8 cellular contexts compared by ENCODE assay signal in the genomic region with DNA sequence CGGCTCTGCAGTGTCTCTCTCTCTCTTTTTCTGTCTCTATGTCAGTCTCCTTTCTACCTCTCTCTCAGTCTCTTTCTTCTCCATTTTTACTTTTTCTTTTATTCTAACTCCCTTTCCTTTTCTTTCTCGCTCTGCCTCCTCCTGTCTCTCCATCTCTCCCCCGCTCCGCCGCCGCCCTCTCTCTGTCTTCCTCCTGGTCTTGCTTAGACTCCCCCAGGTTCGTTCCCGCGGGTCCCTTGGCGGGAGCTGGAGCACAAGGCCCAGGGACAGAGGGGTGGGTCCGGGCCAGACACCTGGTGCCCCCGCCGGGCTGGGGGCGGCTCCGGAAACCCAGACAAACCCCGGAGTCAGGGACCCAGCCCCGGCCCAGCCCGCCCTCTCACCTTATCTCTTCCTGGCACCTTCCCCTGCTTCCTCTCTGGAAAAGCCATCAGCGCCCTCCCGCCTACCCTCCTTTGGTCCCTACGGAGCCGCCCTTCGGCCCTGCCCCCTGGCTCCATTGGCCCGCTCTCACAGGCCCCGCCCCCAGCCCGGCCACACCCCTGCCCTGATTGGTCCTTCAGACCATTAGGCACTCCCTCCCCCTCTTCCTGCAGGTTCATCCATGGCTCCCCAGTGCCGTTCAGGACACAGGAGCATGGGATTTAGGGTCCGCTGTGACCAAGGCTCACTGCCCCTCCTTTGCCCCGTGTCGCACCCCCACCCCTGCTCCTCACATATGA. TPM values are rescaled to one million over a fixed set of nuclear protein-coding genes. Genes with fewer than 3 reads are reported as not detected.
A peak's percentile ranks its signal among the peaks of the same experiment; 100 is the strongest.
DNase-seq lines count a peak whose midpoint lies in the region; ATAC-seq and TF ChIP-seq lines count a peak whose summit lies in the region.

No MANE protein-coding gene starts in this region.

- peak overlapping the region in 1 of 2 donors; percentile 55 for H3K27ac Mint-ChIP-seq in T-cell

- H3K27ac ChIP-seq in HUES6 (ENCODE audit: low read depth, low read length) (no peak overlapping the region), liver (ENCODE audit: low read depth in 1 of 2, low read length in 2 of 2) (peak overlapping the region in 1 of 2 donors; percentile 7)

- no peaks in the 10 kb centered on the region for H3K9me3 ChIP-seq in HUES6 (ENCODE audit: control insufficient read depth, insufficient read depth, low read depth, low read length)
- no peaks in the 10 kb centered on the region for H3K9me3 ChIP-seq in liver (ENCODE audit: control insufficient read depth in 4 of 4, low read length in 3 of 4)

- H3K9me3 Mint-ChIP-seq in T-cell = no peaks in the 10 kb centered on the region

- H3K36me3 ChIP-seq in HUES6 (ENCODE audit: control insufficient read depth, insufficient read depth, low read length) (peaks cover 21% of the 10 kb centered on the region; the same call in 1 of the 2 replicates), liver (ENCODE audit: control insufficient read depth in 4 of 4, insufficient read depth in 3 of 4, low read depth in 1 of 4, low read length in 3 of 4) (no peaks in the 10 kb centered on the region)

- peak overlapping the region; percentile 48 to 63 (median 56) for H3K4me3 Mint-ChIP-seq in T-cell

- ATAC-seq in T-cell (replicated peaks in 1 of 4) (peak in 3 of 4 experiments; percentile 37 to 81 (median 51)), GM18858 (IDR thresholded peaks at IDR 0.05; ENCODE audit: unreplicated experiment) (no peak), GM19324 (IDR thresholded peaks at IDR 0.05; ENCODE audit: low FRiP score, unreplicated experiment) (no peak)

- H3K4me1 ChIP-seq in HUES6 (ENCODE audit: control insufficient read depth, insufficient read depth, low read length) = peaks cover 9% of the 10 kb centered on the region
- peaks cover 0 to 9% (median 5%) of the 10 kb centered on the region in 4 donors for H3K4me1 ChIP-seq in liver (ENCODE audit: control insufficient read depth in 4 of 4, insufficient read depth in 4 of 4, low read length in 3 of 4)

- H3K9ac ChIP-seq in HUES6 (ENCODE audit: low read length) = peak overlapping the region; percentile 77
- H3K9ac ChIP-seq in liver (ENCODE audit: low read depth in 1 of 2, low read length in 2 of 2) = no peak overlapping the region

- 20% methylated on average over 30 of the region's 30 CpGs for WGBS in liver

- H3K36me3 Mint-ChIP-seq in T-cell = no peaks in the 10 kb centered on the region

- TF ChIP-seq RAD21 in liver (IDR thresholded peaks at IDR 0.05) = no peak

- H3K4me3 ChIP-seq in HUES6 (ENCODE audit: low read depth, low read length) (peak overlapping the region; percentile 62), liver (ENCODE audit: low read depth in 1 of 3, low read length in 3 of 3) (peak overlapping the region in 1 of 3 donors; percentile 4)

- H3K27me3 Mint-ChIP-seq in T-cell = peaks cover 29 to 42% of the 10 kb centered on the region in 2 donors

- TF ChIP-seq CTCF in liver (IDR thresholded peaks at IDR 0.05; ENCODE audit: low read depth, low read length, missing input control) = no peak

- DNase-seq in T-cell (peak in 6 of 34 experiments; percentile 18 to 33 (median 22)), cerebellar cortex (ENCODE audit: low spot score) (peak; percentile 56), GOT3 (lab: John Stamatoyannopoulos, UW) (no peak)
- peak; percentile 85 for DNase-seq in stimulated activated CD8-positive, alpha-beta memory T cell treated with anti-CD3 and anti-CD28 coated beads, Interleukin-4, amount 100 ng/mL, for 48 hours

- POLR2A ChIA-PET in T-cell (lab: Charles Lee) = no interaction called here

- H3K27me3 ChIP-seq in HUES6 (ENCODE audit: control insufficient read depth, insufficient read depth, low read length) (no peaks in the 10 kb centered on the region), liver (ENCODE audit: control insufficient read depth in 4 of 4, insufficient read depth in 4 of 4, low read length in 3 of 4) (peaks cover 0 to 4% (median 1%) of the 10 kb centered on the region in 4 donors)

- CTCF ChIA-PET in T-cell (lab: Charles Lee) = interaction anchor here in 1 of 2 donors (0.6 kb wide), 1 partner anchor 33 kb away, joined by 3 read pairs; no protein-coding TSS in a partner anchor

- H3K4me1 Mint-ChIP-seq in T-cell = peaks cover 14 to 18% (median 16%) of the 10 kb centered on the region in 3 donors

TF ChIP-seq in liver, 16 proteins besides CTCF, POLR2A, EP300 and RAD21:
- peak; percentile 69 for TF ChIP-seq NR2F2 (IDR thresholded peaks at IDR 0.05)
- TF ChIP-seq FOXA2 (IDR thresholded peaks at IDR 0.05) = no peak
- TF ChIP-seq SP1 (IDR thresholded peaks at IDR 0.05) = no peak
TF ChIP-seq in liver: peak in this region for 1.

RNA-seq across cellular contexts. Expression of a gene that starts 15.4 kb away (rescaled TPM):
- total RNA-seq in T-cell (1,000 to 10,000 TPM in 1 of 5 donors, 100 to 1,000 TPM in 4; 832 to 1,046 (median 935) TPM), liver (10 to 100 TPM; 38.3 to 38.9 TPM)
- 10 to 100 TPM; 25.8 to 85.5 TPM for polyA plus RNA-seq in liver

RNA-seq across cellular contexts. Expression of a gene that starts 16.7 kb away (rescaled TPM):
- total RNA-seq in T-cell (under 1 TPM; 0.28 to 0.70 (median 0.47) TPM), liver (1 to 10 TPM; 3.2 to 6.2 TPM)
- polyA plus RNA-seq in liver = 1 to 10 TPM; 5.5 to 7.9 TPM

RNA-seq across cellular contexts. Expression of a gene that starts 48.5 kb away (rescaled TPM):
- 100 to 1,000 TPM in 4 of 5 donors, 10 to 100 TPM in 1; 91.5 to 111 (median 101) TPM for total RNA-seq in T-cell
- 10 to 100 TPM; 28.2 to 50.0 TPM for total RNA-seq in liver
- polyA plus RNA-seq in liver = 100 to 1,000 TPM in 1 of 2 donors, 10 to 100 TPM in 1; 84.8 to 102 TPM

Comparison
In these comparisons a context has a peak if more than half of its experiments do, and no peak if none do; other contexts are left out.
1. ATAC-seq: peak in T-cell (3 of 4); none in GM18858 (single experiment) and GM19324 (single experiment).
2. RNA of a gene that starts 15.4 kb away (total RNA-seq): 832 to 1,046 TPM in T-cell; 38.3 to 38.9 TPM in liver; every median in the first group is over 10 times any median in the second.